ENCODE assay signal across 10 cellular contexts in the genomic region with DNA sequence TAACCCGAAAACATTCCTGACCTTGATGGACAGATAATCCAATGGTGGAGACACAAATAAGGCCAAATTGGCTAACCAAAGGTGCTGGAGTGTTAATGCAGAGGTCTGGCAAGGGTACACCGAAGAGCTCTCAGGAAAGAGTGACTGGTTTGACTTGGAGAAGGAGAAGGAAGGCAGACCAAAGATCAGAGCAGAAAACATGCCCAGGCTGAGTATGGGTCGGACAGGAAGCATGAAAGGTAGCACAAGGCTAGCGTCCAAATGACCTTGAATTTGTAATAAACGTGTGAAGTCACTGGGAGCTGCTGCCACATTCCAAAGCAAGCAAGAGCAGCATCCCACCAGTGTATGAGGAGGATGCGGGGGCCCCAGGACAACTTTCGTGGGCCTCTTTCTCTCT. TPM values are rescaled to one million over a fixed set of nuclear protein-coding genes. Genes with fewer than 3 reads are reported as not detected.
DNase-seq lines count a peak whose midpoint lies in the region; ATAC-seq and TF ChIP-seq lines count a peak whose summit lies in the region.
"Had no signal": no experiment of that assay in that cellular context is flagged by ENCODE, and none has a peak within 500 bp of the region (broad histone marks: within the 10 kb centered on the region; RNA-seq: fewer than 3 reads in every experiment).

No MANE protein-coding gene starts in this region.

- H3K9ac ChIP-seq in stomach smooth muscle (ENCODE audit: low read length in 2 of 2) = peak overlapping the region in 1 of 2 donors; percentile 8

- H3K4me1 ChIP-seq in SJCRH30 (peaks cover 32% of the 10 kb centered on the region), lower lobe of right lung (peaks cover 41% of the 10 kb centered on the region), stomach smooth muscle (ENCODE audit: control insufficient read depth, insufficient read depth, low read length) (peaks cover 13% of the 10 kb centered on the region), BE2C (peaks cover 24% of the 10 kb centered on the region)
- H3K4me1 ChIP-seq in naive thymus-derived CD4-positive, alpha-beta T cell (ENCODE audit: control insufficient read depth in 2 of 2, insufficient read depth in 2 of 2, low read length in 2 of 2) = no peaks in the 10 kb centered on the region

- DNase-seq in SJCRH30 (no peak), dorsolateral prefrontal cortex (no peak), lower lobe of right lung (no peak), NCI-H226 (no peak), BE2C (no peak)
- no peak for DNase-seq in naive thymus-derived CD4-positive, alpha-beta T cell
- DNase-seq: effector memory CD4-positive, alpha-beta T cell had no signal

- H3K9me3 ChIP-seq in SJCRH30 (replicated peaks) (no peaks in the 10 kb centered on the region), lower lobe of right lung (no peaks in the 10 kb centered on the region), stomach smooth muscle (ENCODE audit: control insufficient read depth in 2 of 2, low read length in 2 of 2) (no peaks in the 10 kb centered on the region), BE2C (no peaks in the 10 kb centered on the region)
- no peaks in the 10 kb centered on the region for H3K9me3 ChIP-seq in naive thymus-derived CD4-positive, alpha-beta T cell (ENCODE audit: control insufficient read depth in 2 of 3, low read length in 3 of 3)

- intact Hi-C loops in dorsolateral prefrontal cortex (cut with DNase I) (no loop called here), lower lobe of right lung (cut with DNase I) (no loop called here)
- intact Hi-C loops in naive thymus-derived CD4-positive, alpha-beta T cell (cut with micrococcal nuclease) = no loop called here

- H3K27me3 Mint-ChIP-seq in naive thymus-derived CD4-positive, alpha-beta T cell = no peaks in the 10 kb centered on the region

- peaks cover 0 to 12% (median 4%) of the 10 kb centered on the region in 5 donors for H3K36me3 Mint-ChIP-seq in naive thymus-derived CD4-positive, alpha-beta T cell

- CTCF ChIA-PET in naive thymus-derived CD4-positive, alpha-beta T cell (lab: Charles Lee) = no interaction called here

- no peak overlapping the region for H3K27ac Mint-ChIP-seq in naive thymus-derived CD4-positive, alpha-beta T cell
- H3K27ac Mint-ChIP-seq: activated T-helper 1 cell treated with anti-CD3 and anti-CD28 coated beads, Interleukin-12 subunit alpha, Interleukin-12 subunit beta, Interleukin-2, Interleukin-4 antibody, amounts not matched to agents 30 ng/mL and 10 ng/mL and 1 ng/mL, durations not matched to agents 14 hours and 24 hours and 36 hours had no signal

- H3K27me3 ChIP-seq in SJCRH30 = no peaks in the 10 kb centered on the region
- H3K27me3 ChIP-seq in dorsolateral prefrontal cortex = no peaks in the 10 kb centered on the region
- H3K27me3 ChIP-seq in lower lobe of right lung (ENCODE audit: low read depth) = no peaks in the 10 kb centered on the region
- H3K27me3 ChIP-seq in stomach smooth muscle (ENCODE audit: control insufficient read depth in 1 of 2, insufficient read depth in 2 of 2, low read length in 2 of 2) = no peaks in the 10 kb centered on the region
- no peaks in the 10 kb centered on the region for H3K27me3 ChIP-seq in naive thymus-derived CD4-positive, alpha-beta T cell (ENCODE audit: control insufficient read depth in 2 of 2, insufficient read depth in 2 of 2, low read length in 2 of 2)
- H3K27me3 ChIP-seq in BE2C = no peaks in the 10 kb centered on the region

- no peak overlapping the region for H3K4me3 Mint-ChIP-seq in naive thymus-derived CD4-positive, alpha-beta T cell
- H3K4me3 Mint-ChIP-seq: activated T-helper 1 cell treated with anti-CD3 and anti-CD28 coated beads, Interleukin-12 subunit alpha, Interleukin-12 subunit beta, Interleukin-2, Interleukin-4 antibody, amounts not matched to agents 30 ng/mL and 10 ng/mL and 1 ng/mL, durations not matched to agents 14 hours and 24 hours and 36 hours had no signal

- H3K27ac ChIP-seq in SJCRH30 (peak overlapping the region; percentile 46), dorsolateral prefrontal cortex (peak overlapping the region in 54 of 59 donors; percentile 5 to 96 (median 61)), lower lobe of right lung (peak overlapping the region; percentile 54), stomach smooth muscle (ENCODE audit: low read length) (peak overlapping the region; percentile 41)
- H3K27ac ChIP-seq in naive thymus-derived CD4-positive, alpha-beta T cell (ENCODE audit: low read depth, low read length) = no peak overlapping the region

- no peak for TF ChIP-seq CTCF in dorsolateral prefrontal cortex (IDR thresholded peaks at IDR 0.05 in 54 of 56, conservative IDR thresholded peaks at IDR 0.05 in 2 of 56; ENCODE audit: low read depth in 1 of 56, partially characterized antibody in 56 of 56)
- no peak for TF ChIP-seq CTCF in lower lobe of right lung (IDR thresholded peaks at IDR 0.05)
- no peak for TF ChIP-seq CTCF in BE2C (IDR thresholded peaks at IDR 0.05; ENCODE audit: low read depth, low read length)

- peaks cover 19% of the 10 kb centered on the region for H3K36me3 ChIP-seq in SJCRH30
- H3K36me3 ChIP-seq in lower lobe of right lung = no peaks in the 10 kb centered on the region
- H3K36me3 ChIP-seq in stomach smooth muscle (ENCODE audit: control insufficient read depth in 2 of 2, insufficient read depth in 2 of 2, low read length in 2 of 2) = no peaks in the 10 kb centered on the region
- no peaks in the 10 kb centered on the region for H3K36me3 ChIP-seq in naive thymus-derived CD4-positive, alpha-beta T cell (ENCODE audit: control insufficient read depth in 2 of 3, insufficient read depth in 3 of 3, low read length in 3 of 3)
- H3K36me3 ChIP-seq in BE2C = no peaks in the 10 kb centered on the region; the same call in none of the 2 replicates

- H3K4me1 Mint-ChIP-seq in naive thymus-derived CD4-positive, alpha-beta T cell = peaks cover 4 to 25% (median 14%) of the 10 kb centered on the region in 7 donors

- ATAC-seq in lower lobe of right lung (peak in 1 of 2 donors; percentile 13), GM21529 (IDR thresholded peaks at IDR 0.05; ENCODE audit: unreplicated experiment) (no peak)
- ATAC-seq in naive thymus-derived CD4-positive, alpha-beta T cell = no peak

- no peak overlapping the region for H3K4me3 ChIP-seq in SJCRH30
- H3K4me3 ChIP-seq in dorsolateral prefrontal cortex = peak overlapping the region in 6 of 59 donors; percentile 3 to 34 (median 18)
- no peak overlapping the region for H3K4me3 ChIP-seq in lower lobe of right lung
- peak overlapping the region; percentile 38 to 54 for H3K4me3 ChIP-seq in stomach smooth muscle (ENCODE audit: low read length in 2 of 2)
- H3K4me3 ChIP-seq in naive thymus-derived CD4-positive, alpha-beta T cell (ENCODE audit: low read length) = no peak overlapping the region
- H3K4me3 ChIP-seq in BE2C (ENCODE audit: low read depth, low read length) = no peak overlapping the region

- POLR2A ChIA-PET in naive thymus-derived CD4-positive, alpha-beta T cell (lab: Charles Lee) = no interaction called here

- H3K9me3 Mint-ChIP-seq in naive thymus-derived CD4-positive, alpha-beta T cell = no peaks in the 10 kb centered on the region
- H3K9me3 Mint-ChIP-seq: activated T-helper 1 cell treated with anti-CD3 and anti-CD28 coated beads, Interleukin-12 subunit alpha, Interleukin-12 subunit beta, Interleukin-2, Interleukin-4 antibody, amounts not matched to agents 30 ng/mL and 10 ng/mL and 1 ng/mL, durations not matched to agents 14 hours and 24 hours and 36 hours had no signal

RNA-seq across cellular contexts. Expression of gene APP, which starts 45.7 kb away (rescaled TPM):
- 369 and 399 TPM in 2 replicates for total RNA-seq in SJCRH30 (2014; rRNA removed; shearing (Covaris generic))
- total RNA-seq in dorsolateral prefrontal cortex (1,000 to 10,000 TPM in 97 of 120 experiments, 100 to 1,000 TPM in 23; 450 to 1,423 (median 1,116) TPM), lower lobe of right lung (358 TPM)
- 10 to 100 TPM; 43.1 to 68.0 (median 56.2) TPM for total RNA-seq in naive thymus-derived CD4-positive, alpha-beta T cell
- 10 to 100 TPM; 19.8 to 24.8 TPM for polyA plus RNA-seq in naive thymus-derived CD4-positive, alpha-beta T cell
- polyA plus RNA-seq in BE2C (2012; ENCODE audit: insufficient read depth, insufficient read length, low read depth) = 1,123 TPM

Comparison
In these comparisons a context has a peak if more than half of its experiments do, and no peak if none do; other contexts are left out.
1. H3K4me3 ChIP-seq: peak in stomach smooth muscle (2 of 2); none in SJCRH30 (single experiment), lower lobe of right lung (single experiment), naive thymus-derived CD4-positive, alpha-beta T cell (single experiment) and BE2C (single experiment).